In the genomic region with DNA sequence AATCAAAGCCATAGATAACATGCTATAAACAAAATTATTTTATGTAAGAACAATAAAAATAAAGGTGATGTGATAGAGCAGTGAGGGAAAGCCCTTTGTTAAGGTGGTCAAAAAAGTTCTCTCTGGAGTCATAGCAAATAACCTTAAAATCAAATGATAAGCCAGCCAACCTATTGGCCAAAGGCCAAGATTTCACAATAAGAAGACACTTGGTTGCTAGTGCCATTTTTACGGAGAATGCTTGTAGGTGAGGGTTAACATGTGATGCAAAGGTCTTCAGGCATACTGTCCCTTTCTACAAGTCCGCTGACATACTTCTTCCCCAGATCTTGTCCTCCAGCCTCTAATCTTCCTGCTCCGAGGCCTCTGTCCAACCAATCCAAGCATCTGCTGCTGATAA, we compare ENCODE assay signal across 32 cellular contexts.
"Had no signal": no experiment of that assay in that cellular context is flagged by ENCODE, and none has a peak within 500 bp of the region (broad histone marks: within the 10 kb centered on the region; RNA-seq: fewer than 3 reads in every experiment).

No MANE protein-coding gene starts in this region.

- H3K27me3 ChIP-seq: adrenal gland, ascending aorta, body of pancreas, brain microvascular endothelial cell, breast epithelium, cardiac muscle cell had no signal

- H3K4me3 ChIP-seq: adrenal gland, ascending aorta, body of pancreas, breast epithelium, cardiac muscle cell had no signal

- DNase-seq: activated effector memory CD4-positive, alpha-beta T cell treated with anti-CD3 and anti-CD28 coated beads, Interleukin-2, amount 50 U/mL, for 16 hours; activated effector memory CD4-positive, alpha-beta T cell treated with Interleukin-2 at 50 U/mL for 16 hours; activated gamma-delta T cell; activated gamma-delta T cell treated with Interleukin-2 at 50 U/mL for 16 hours; activated naive CD4-positive, alpha-beta T cell; activated naive CD4-positive, alpha-beta T cell treated with anti-CD3 and anti-CD28 coated beads for 36 hours; activated naive CD4-positive, alpha-beta T cell treated with anti-CD3 and anti-CD28 coated beads, Interleukin-2, amount 10 ng/mL, durations not matched to agents 7 days and 5 days; activated naive CD4-positive, alpha-beta T cell treated with anti-CD3 and anti-CD28 coated beads, Interleukin-2, amount 50 U/mL, for 16 hours; activated naive CD4-positive, alpha-beta T cell treated with Interleukin-2 at 50 U/mL for 16 hours; activated naive CD8-positive, alpha-beta T cell treated with anti-CD3 and anti-CD28 coated beads for 36 hours; activated naive CD8-positive, alpha-beta T cell treated with anti-CD3 and anti-CD28 coated beads, Interleukin-2, amount 10 ng/mL, durations not matched to agents 7 days and 5 days; activated naive CD8-positive, alpha-beta T cell treated with anti-CD3 and anti-CD28 coated beads, Interleukin-2, amount 50 U/mL, for 24 hours; activated T-cell treated with anti-CD3 and anti-CD28 coated beads, Interleukin-2, amount 50 U/mL, for 4 hours; activated T-cell treated with anti-CD3 and anti-CD28 coated beads, Interleukin-2, amount 50 U/mL, for 48 hours; activated T-cell treated with anti-CD3 and anti-CD28 coated beads, Interleukin-2, amount 50 U/mL, for 72 hours; adrenal gland; amniotic stem cell; amygdala; anterior cingulate cortex; aorta; body of pancreas; brain microvascular endothelial cell; caudate nucleus; central memory CD4-positive, alpha-beta T cell; cerebellar nuclear complex had no signal

- FAIRE-seq: astrocyte, colon had no signal

- ATAC-seq: activated naive CD4-positive, alpha-beta T cell treated with anti-CD3 and anti-CD28 coated beads, Interleukin-2, amount 50 U/mL, for 72 hours; activated naive CD8-positive, alpha-beta T cell treated with anti-CD3 and anti-CD28 coated beads, Interleukin-2, amount 50 U/mL, for 24 hours; activated T-cell treated with anti-CD3 and anti-CD28 coated beads, Interleukin-2, amount 50 U/mL, for 4 hours; activated T-cell treated with anti-CD3 and anti-CD28 coated beads, Interleukin-2, amount 50 U/mL, for 72 hours; activated T-helper 17 cell treated with anti-CD3 and anti-CD28 coated beads, Interleukin-2, amount 50 U/mL, for 72 hours; body of pancreas had no signal

- H3K9me3 ChIP-seq: adrenal gland, ascending aorta, body of pancreas, breast epithelium had no signal

- H3K4me1 ChIP-seq: adrenal gland, ascending aorta, body of pancreas, breast epithelium had no signal

- H3K27ac ChIP-seq: adrenal gland, ascending aorta, body of pancreas, brain microvascular endothelial cell, breast epithelium, cardiac muscle cell had no signal

- H3K36me3 ChIP-seq: adrenal gland, ascending aorta, brain microvascular endothelial cell, breast epithelium, cardiac muscle cell had no signal
